2 cellular contexts compared by ENCODE assay signal in the genomic region with DNA sequence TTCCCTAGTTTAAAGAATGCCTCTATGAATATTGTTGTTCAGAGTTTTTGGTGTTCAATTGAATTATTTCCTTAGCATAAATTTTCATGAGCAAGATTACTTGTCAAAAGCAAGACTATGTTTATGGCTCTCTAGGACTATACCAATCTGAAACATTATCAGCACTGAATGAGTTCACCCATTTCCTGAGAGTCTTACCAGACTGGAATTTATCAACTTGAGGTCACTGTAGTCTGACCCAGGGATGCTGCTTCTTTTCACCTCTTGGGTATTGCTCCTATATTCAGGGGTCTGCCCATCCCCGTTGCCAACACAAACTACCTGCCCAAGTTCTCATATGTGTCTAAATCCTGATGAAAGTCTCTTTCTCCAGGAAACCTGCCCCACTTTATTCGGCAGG.
TF ChIP-seq lines count a peak whose summit lies in the region.

No MANE protein-coding gene starts in this region.

TF ChIP-seq in liver, 16 proteins besides CTCF, POLR2A, EP300 and RAD21:
- TF ChIP-seq SP1 (IDR thresholded peaks at IDR 0.05) (no peak), GABPA (IDR thresholded peaks at IDR 0.05 in 1 of 2, conservative IDR thresholded peaks at IDR 0.05 in 1 of 2) (no peak), NR2F2 (IDR thresholded peaks at IDR 0.05) (no peak), FOXA1 (IDR thresholded peaks at IDR 0.05) (no peak), EGR1 (IDR thresholded peaks at IDR 0.05; ENCODE audit: low read depth in 2 of 2) (no peak), YY1 (IDR thresholded peaks at IDR 0.05) (no peak), RXRA (IDR thresholded peaks at IDR 0.05) (no peak), HNF4A (conservative IDR thresholded peaks at IDR 0.05) (no peak)
- TF ChIP-seq, protein P1, sequence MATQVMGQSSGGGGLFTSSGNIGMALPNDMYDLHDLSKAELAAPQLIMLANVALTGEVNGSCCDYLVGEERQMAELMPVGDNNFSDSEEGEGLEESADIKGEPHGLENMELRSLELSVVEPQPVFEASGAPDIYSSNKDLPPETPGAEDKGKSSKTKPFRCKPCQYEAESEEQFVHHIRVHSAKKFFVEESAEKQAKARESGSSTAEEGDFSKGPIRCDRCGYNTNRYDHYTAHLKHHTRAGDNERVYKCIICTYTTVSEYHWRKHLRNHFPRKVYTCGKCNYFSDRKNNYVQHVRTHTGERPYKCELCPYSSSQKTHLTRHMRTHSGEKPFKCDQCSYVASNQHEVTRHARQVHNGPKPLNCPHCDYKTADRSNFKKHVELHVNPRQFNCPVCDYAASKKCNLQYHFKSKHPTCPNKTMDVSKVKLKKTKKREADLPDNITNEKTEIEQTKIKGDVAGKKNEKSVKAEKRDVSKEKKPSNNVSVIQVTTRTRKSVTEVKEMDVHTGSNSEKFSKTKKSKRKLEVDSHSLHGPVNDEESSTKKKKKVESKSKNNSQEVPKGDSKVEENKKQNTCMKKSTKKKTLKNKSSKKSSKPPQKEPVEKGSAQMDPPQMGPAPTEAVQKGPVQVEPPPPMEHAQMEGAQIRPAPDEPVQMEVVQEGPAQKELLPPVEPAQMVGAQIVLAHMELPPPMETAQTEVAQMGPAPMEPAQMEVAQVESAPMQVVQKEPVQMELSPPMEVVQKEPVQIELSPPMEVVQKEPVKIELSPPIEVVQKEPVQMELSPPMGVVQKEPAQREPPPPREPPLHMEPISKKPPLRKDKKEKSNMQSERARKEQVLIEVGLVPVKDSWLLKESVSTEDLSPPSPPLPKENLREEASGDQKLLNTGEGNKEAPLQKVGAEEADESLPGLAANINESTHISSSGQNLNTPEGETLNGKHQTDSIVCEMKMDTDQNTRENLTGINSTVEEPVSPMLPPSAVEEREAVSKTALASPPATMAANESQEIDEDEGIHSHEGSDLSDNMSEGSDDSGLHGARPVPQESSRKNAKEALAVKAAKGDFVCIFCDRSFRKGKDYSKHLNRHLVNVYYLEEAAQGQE (IDR thresholded peaks at IDR 0.05) = no peak
- TF ChIP-seq, protein P2, sequence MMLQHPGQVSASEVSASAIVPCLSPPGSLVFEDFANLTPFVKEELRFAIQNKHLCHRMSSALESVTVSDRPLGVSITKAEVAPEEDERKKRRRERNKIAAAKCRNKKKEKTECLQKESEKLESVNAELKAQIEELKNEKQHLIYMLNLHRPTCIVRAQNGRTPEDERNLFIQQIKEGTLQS (IDR thresholded peaks at IDR 0.05) = no peak

TF ChIP-seq in HepG2, 621 proteins besides CTCF, POLR2A, EP300 and RAD21:
- TF ChIP-seq CHCHD3 (CRISPR knock-in tag; IDR thresholded peaks at IDR 0.05) (no peak), ZNF780A (CRISPR knock-in tag; IDR thresholded peaks at IDR 0.05) (no peak), ZNF501 (CRISPR knock-in tag; IDR thresholded peaks at IDR 0.05) (no peak), FOXA3 (CRISPR knock-in tag; IDR thresholded peaks at IDR 0.05) (no peak), ZSCAN21 (CRISPR knock-in tag; IDR thresholded peaks at IDR 0.05; ENCODE audit: borderline replicate concordance) (no peak), ZNF703 (CRISPR knock-in tag; IDR thresholded peaks at IDR 0.05; ENCODE audit: borderline replicate concordance) (no peak), TBP (CRISPR knock-in tag; IDR thresholded peaks at IDR 0.05) (no peak), ATRX (CRISPR knock-in tag; IDR thresholded peaks at IDR 0.05; ENCODE audit: borderline replicate concordance) (no peak), SNAI1 (CRISPR knock-in tag; IDR thresholded peaks at IDR 0.05; ENCODE audit: borderline replicate concordance) (no peak), ZNF121 (CRISPR knock-in tag; IDR thresholded peaks at IDR 0.05) (no peak)
- TF ChIP-seq, protein P3, sequence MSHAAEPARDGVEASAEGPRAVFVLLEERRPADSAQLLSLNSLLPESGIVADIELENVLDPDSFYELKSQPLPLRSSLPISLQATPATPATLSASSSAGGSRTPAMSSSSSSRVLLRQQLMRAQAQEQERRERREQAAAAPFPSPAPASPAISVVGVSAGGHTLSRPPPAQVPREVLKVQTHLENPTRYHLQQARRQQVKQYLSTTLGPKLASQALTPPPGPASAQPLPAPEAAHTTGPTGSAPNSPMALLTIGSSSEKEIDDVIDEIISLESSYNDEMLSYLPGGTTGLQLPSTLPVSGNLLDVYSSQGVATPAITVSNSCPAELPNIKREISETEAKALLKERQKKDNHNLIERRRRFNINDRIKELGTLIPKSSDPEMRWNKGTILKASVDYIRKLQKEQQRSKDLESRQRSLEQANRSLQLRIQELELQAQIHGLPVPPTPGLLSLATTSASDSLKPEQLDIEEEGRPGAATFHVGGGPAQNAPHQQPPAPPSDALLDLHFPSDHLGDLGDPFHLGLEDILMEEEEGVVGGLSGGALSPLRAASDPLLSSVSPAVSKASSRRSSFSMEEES (CRISPR knock-in tag; IDR thresholded peaks at IDR 0.05) = no peak
- TF ChIP-seq, protein P4, sequence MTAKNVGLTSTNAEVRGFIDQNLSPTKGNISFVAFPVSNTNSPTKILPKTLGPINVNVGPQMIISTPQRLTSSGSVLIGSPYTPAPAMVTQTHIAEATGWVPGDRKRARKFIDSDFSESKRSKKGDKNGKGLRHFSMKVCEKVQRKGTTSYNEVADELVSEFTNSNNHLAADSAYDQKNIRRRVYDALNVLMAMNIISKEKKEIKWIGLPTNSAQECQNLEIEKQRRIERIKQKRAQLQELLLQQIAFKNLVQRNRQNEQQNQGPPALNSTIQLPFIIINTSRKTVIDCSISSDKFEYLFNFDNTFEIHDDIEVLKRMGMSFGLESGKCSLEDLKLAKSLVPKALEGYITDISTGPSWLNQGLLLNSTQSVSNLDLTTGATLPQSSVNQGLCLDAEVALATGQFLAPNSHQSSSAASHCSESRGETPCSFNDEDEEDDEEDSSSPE (CRISPR knock-in tag; IDR thresholded peaks at IDR 0.05) = no peak
- TF ChIP-seq, protein P5, sequence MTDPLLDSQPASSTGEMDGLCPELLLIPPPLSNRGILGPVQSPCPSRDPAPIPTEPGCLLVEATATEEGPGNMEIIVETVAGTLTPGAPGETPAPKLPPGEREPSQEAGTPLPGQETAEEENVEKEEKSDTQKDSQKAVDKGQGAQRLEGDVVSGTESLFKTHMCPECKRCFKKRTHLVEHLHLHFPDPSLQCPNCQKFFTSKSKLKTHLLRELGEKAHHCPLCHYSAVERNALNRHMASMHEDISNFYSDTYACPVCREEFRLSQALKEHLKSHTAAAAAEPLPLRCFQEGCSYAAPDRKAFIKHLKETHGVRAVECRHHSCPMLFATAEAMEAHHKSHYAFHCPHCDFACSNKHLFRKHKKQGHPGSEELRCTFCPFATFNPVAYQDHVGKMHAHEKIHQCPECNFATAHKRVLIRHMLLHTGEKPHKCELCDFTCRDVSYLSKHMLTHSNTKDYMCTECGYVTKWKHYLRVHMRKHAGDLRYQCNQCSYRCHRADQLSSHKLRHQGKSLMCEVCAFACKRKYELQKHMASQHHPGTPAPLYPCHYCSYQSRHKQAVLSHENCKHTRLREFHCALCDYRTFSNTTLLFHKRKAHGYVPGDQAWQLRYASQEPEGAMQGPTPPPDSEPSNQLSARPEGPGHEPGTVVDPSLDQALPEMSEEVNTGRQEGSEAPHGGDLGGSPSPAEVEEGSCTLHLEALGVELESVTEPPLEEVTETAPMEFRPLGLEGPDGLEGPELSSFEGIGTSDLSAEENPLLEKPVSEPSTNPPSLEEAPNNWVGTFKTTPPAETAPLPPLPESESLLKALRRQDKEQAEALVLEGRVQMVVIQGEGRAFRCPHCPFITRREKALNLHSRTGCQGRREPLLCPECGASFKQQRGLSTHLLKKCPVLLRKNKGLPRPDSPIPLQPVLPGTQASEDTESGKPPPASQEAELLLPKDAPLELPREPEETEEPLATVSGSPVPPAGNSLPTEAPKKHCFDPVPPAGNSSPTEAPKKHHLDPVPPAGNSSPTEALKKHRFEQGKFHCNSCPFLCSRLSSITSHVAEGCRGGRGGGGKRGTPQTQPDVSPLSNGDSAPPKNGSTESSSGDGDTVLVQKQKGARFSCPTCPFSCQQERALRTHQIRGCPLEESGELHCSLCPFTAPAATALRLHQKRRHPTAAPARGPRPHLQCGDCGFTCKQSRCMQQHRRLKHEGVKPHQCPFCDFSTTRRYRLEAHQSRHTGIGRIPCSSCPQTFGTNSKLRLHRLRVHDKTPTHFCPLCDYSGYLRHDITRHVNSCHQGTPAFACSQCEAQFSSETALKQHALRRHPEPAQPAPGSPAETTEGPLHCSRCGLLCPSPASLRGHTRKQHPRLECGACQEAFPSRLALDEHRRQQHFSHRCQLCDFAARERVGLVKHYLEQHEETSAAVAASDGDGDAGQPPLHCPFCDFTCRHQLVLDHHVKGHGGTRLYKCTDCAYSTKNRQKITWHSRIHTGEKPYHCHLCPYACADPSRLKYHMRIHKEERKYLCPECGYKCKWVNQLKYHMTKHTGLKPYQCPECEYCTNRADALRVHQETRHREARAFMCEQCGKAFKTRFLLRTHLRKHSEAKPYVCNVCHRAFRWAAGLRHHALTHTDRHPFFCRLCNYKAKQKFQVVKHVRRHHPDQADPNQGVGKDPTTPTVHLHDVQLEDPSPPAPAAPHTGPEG (CRISPR knock-in tag; IDR thresholded peaks at IDR 0.05) = no peak
- TF ChIP-seq, protein P6, sequence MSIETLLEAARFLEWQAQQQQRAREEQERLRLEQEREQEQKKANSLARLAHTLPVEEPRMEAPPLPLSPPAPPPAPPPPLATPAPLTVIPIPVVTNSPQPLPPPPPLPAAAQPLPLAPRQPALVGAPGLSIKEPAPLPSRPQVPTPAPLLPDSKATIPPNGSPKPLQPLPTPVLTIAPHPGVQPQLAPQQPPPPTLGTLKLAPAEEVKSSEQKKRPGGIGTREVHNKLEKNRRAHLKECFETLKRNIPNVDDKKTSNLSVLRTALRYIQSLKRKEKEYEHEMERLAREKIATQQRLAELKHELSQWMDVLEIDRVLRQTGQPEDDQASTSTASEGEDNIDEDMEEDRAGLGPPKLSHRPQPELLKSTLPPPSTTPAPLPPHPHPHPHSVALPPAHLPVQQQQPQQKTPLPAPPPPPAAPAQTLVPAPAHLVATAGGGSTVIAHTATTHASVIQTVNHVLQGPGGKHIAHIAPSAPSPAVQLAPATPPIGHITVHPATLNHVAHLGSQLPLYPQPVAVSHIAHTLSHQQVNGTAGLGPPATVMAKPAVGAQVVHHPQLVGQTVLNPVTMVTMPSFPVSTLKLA (IDR thresholded peaks at IDR 0.05) = no peak
